36 cellular contexts compared by ENCODE assay signal in genomic region chr15:88264622-88265021, GRCh38. TPM values are rescaled to one million over a fixed set of nuclear protein-coding genes. Genes with fewer than 3 reads are reported as not detected.
"Had no signal": no experiment of that assay in that cellular context is flagged by ENCODE, and none has a peak within 500 bp of the region (broad histone marks: within the 10 kb centered on the region; RNA-seq: fewer than 3 reads in every experiment).

No MANE protein-coding gene starts in this region.

- ATAC-seq: activated CD8-positive, alpha-beta T cell treated with anti-CD3 and anti-CD28 coated beads for 36 hours; activated naive CD8-positive, alpha-beta T cell treated with anti-CD3 and anti-CD28 coated beads, Interleukin-2, amount 50 U/mL, for 24 hours; activated T-cell treated with anti-CD3 and anti-CD28 coated beads, Interleukin-2, amount 50 U/mL, for 4 hours had no signal

- H3K27ac Mint-ChIP-seq: activated B cell treated with CpG ODN at 0.5 μM for 24 hours; activated CD4-positive, alpha-beta memory T cell treated with anti-CD3 and anti-CD28 coated beads for 36 hours; activated CD4-positive, alpha-beta T cell treated with anti-CD3 and anti-CD28 coated beads, Interleukin-2, amount 10 ng/mL, durations not matched to agents 24 days and 14 days; activated CD8-positive, alpha-beta T cell treated with anti-CD3 and anti-CD28 coated beads for 36 hours; activated naive CD4-positive, alpha-beta T cell treated with anti-CD3 and anti-CD28 coated beads, Interleukin-2, amount 10 ng/mL, durations not matched to agents 7 days and 5 days; activated naive CD4-positive, alpha-beta T cell treated with anti-CD3 and anti-CD28 coated beads, Interleukin-2, amount 50 U/mL, for 24 hours; activated naive CD8-positive, alpha-beta T cell; activated naive CD8-positive, alpha-beta T cell treated with anti-CD3 and anti-CD28 coated beads, Interleukin-2, amount 10 ng/mL, durations not matched to agents 7 days and 5 days; activated naive CD8-positive, alpha-beta T cell treated with anti-CD3 and anti-CD28 coated beads, Interleukin-2, amount 50 U/mL, for 24 hours; activated T-helper 2 cell treated with anti-CD3 and anti-CD28 coated beads, Interferon-gamma antibody, Interleukin-2, Interleukin-4, amounts not matched to agents 10 μg/mL and 5 μg/mL and 100 μg/mL, durations not matched to agents 14 hours and 24 hours and 36 hours; T-helper 1 cell treated with Interleukin-12 subunit alpha and Interleukin-12 subunit beta and Interleukin-4 antibody, amounts not matched to agents 30 μg/mL and 1 μg/mL, for 36 hours; T-helper 2 cell treated with Interferon-gamma antibody and Interleukin-4, amounts not matched to agents 5 μg/mL and 100 μg/mL, for 36 hours had no signal

- H3K36me3 ChIP-seq: ascending aorta, cardiac muscle cell had no signal

- H3K36me3 Mint-ChIP-seq: activated CD4-positive, alpha-beta memory T cell treated with anti-CD3 and anti-CD28 coated beads for 36 hours; activated naive CD4-positive, alpha-beta T cell treated with anti-CD3 and anti-CD28 coated beads, Interleukin-2, amount 10 ng/mL, durations not matched to agents 7 days and 5 days; activated naive CD4-positive, alpha-beta T cell treated with anti-CD3 and anti-CD28 coated beads, Interleukin-2, amount 50 U/mL, for 24 hours; activated naive CD8-positive, alpha-beta T cell; activated naive CD8-positive, alpha-beta T cell treated with anti-CD3 and anti-CD28 coated beads, Interleukin-2, amount 10 ng/mL, durations not matched to agents 7 days and 5 days; brain had no signal

- DNase-seq: activated B cell treated with CpG ODN at 0.5 μM for 24 hours; activated CD4-positive, alpha-beta memory T cell treated with anti-CD3 and anti-CD28 coated beads for 36 hours; activated CD4-positive, alpha-beta T cell treated with anti-CD3 and anti-CD28 coated beads for 4 hours; activated CD4-positive, alpha-beta T cell treated with anti-CD3 and anti-CD28 coated beads, Interleukin-2, amount 10 ng/mL, durations not matched to agents 24 days and 14 days; activated CD4-positive, alpha-beta T cell treated with anti-CD3 and anti-CD28 coated beads, Interleukin-2, amount 50 U/mL, for 1 hour; activated CD4-positive, alpha-beta T cell treated with anti-CD3 and anti-CD28 coated beads, Interleukin-2, amount 50 U/mL, for 4 hours; activated CD4-positive, CD25-positive, alpha-beta regulatory T cell treated with anti-CD3 and anti-CD28 coated beads, Interleukin-2, amount 50 U/mL, for 72 hours; activated CD8-positive, alpha-beta memory T cell treated with anti-CD3 and anti-CD28 coated beads, Interleukin-2, amount 50 U/mL, for 4 hours; activated CD8-positive, alpha-beta T cell treated with anti-CD3 and anti-CD28 coated beads for 36 hours; activated effector memory CD4-positive, alpha-beta T cell treated with Interleukin-2 at 50 U/mL for 16 hours; activated gamma-delta T cell; activated naive CD4-positive, alpha-beta T cell treated with anti-CD3 and anti-CD28 coated beads, Interleukin-2, amount 10 ng/mL, durations not matched to agents 7 days and 5 days; activated naive CD4-positive, alpha-beta T cell treated with Interleukin-2 at 50 U/mL for 16 hours; activated naive CD8-positive, alpha-beta T cell treated with anti-CD3 and anti-CD28 coated beads, Interleukin-2, amount 10 ng/mL, durations not matched to agents 7 days and 5 days; activated naive CD8-positive, alpha-beta T cell treated with anti-CD3 and anti-CD28 coated beads, Interleukin-2, amount 50 U/mL, for 24 hours; activated T-cell treated with anti-CD3 and anti-CD28 coated beads for 4 hours; activated T-cell treated with anti-CD3 and anti-CD28 coated beads, Interleukin-2, amount 50 U/mL, for 1 hour; activated T-cell treated with anti-CD3 and anti-CD28 coated beads, Interleukin-2, amount 50 U/mL, for 4 hours; amygdala; cerebellar nuclear complex; T-helper 1 cell; T-helper 2 cell; T-helper 9 cell had no signal

- H3K4me3 Mint-ChIP-seq: activated B cell treated with CpG ODN at 0.5 μM for 24 hours; activated CD4-positive, alpha-beta memory T cell treated with anti-CD3 and anti-CD28 coated beads for 36 hours; activated CD4-positive, alpha-beta T cell treated with anti-CD3 and anti-CD28 coated beads, Interleukin-2, amount 10 ng/mL, durations not matched to agents 24 days and 14 days; activated CD8-positive, alpha-beta T cell treated with anti-CD3 and anti-CD28 coated beads for 36 hours; activated naive CD4-positive, alpha-beta T cell treated with anti-CD3 and anti-CD28 coated beads, Interleukin-2, amount 10 ng/mL, durations not matched to agents 7 days and 5 days; activated naive CD4-positive, alpha-beta T cell treated with anti-CD3 and anti-CD28 coated beads, Interleukin-2, amount 50 U/mL, for 24 hours; activated naive CD8-positive, alpha-beta T cell; activated naive CD8-positive, alpha-beta T cell treated with anti-CD3 and anti-CD28 coated beads, Interleukin-2, amount 10 ng/mL, durations not matched to agents 7 days and 5 days; activated naive CD8-positive, alpha-beta T cell treated with anti-CD3 and anti-CD28 coated beads, Interleukin-2, amount 50 U/mL, for 24 hours; activated T-cell treated with anti-CD3 and anti-CD28 coated beads, Interleukin-2, amount 50 U/mL, for 4 hours; brain; central memory CD8-positive, alpha-beta T cell; T-helper 1 cell treated with Interleukin-12 subunit alpha and Interleukin-12 subunit beta and Interleukin-4 antibody, amounts not matched to agents 30 μg/mL and 1 μg/mL, for 36 hours; T-helper 2 cell treated with Interferon-gamma antibody and Interleukin-4, amounts not matched to agents 5 μg/mL and 100 μg/mL, for 36 hours had no signal

- H3K4me1 Mint-ChIP-seq: activated B cell treated with CpG ODN at 0.5 μM for 24 hours; activated CD4-positive, alpha-beta T cell treated with anti-CD3 and anti-CD28 coated beads, Interleukin-2, amount 10 ng/mL, durations not matched to agents 24 days and 14 days; activated naive CD4-positive, alpha-beta T cell treated with anti-CD3 and anti-CD28 coated beads, Interleukin-2, amount 10 ng/mL, durations not matched to agents 7 days and 5 days; activated naive CD4-positive, alpha-beta T cell treated with anti-CD3 and anti-CD28 coated beads, Interleukin-2, amount 50 U/mL, for 24 hours; activated naive CD8-positive, alpha-beta T cell treated with anti-CD3 and anti-CD28 coated beads, Interleukin-2, amount 10 ng/mL, durations not matched to agents 7 days and 5 days; activated naive CD8-positive, alpha-beta T cell treated with anti-CD3 and anti-CD28 coated beads, Interleukin-2, amount 50 U/mL, for 24 hours; brain; central memory CD8-positive, alpha-beta T cell had no signal

- H3K27ac ChIP-seq: ascending aorta, cardiac muscle cell, VCaP had no signal

- H3K4me3 ChIP-seq: ascending aorta, cardiac muscle cell had no signal

- H3K9me3 ChIP-seq: ascending aorta had no signal

- H3K9me3 Mint-ChIP-seq: activated B cell treated with CpG ODN at 0.5 μM for 24 hours; activated CD4-positive, alpha-beta memory T cell treated with anti-CD3 and anti-CD28 coated beads for 36 hours; activated CD4-positive, alpha-beta T cell treated with anti-CD3 and anti-CD28 coated beads, Interleukin-2, amount 10 ng/mL, durations not matched to agents 24 days and 14 days; activated CD8-positive, alpha-beta T cell treated with anti-CD3 and anti-CD28 coated beads for 36 hours; activated naive CD4-positive, alpha-beta T cell treated with anti-CD3 and anti-CD28 coated beads, Interleukin-2, amount 10 ng/mL, durations not matched to agents 7 days and 5 days; activated naive CD4-positive, alpha-beta T cell treated with anti-CD3 and anti-CD28 coated beads, Interleukin-2, amount 50 U/mL, for 24 hours; activated naive CD8-positive, alpha-beta T cell treated with anti-CD3 and anti-CD28 coated beads, Interleukin-2, amount 10 ng/mL, durations not matched to agents 7 days and 5 days; activated naive CD8-positive, alpha-beta T cell treated with anti-CD3 and anti-CD28 coated beads, Interleukin-2, amount 50 U/mL, for 24 hours; activated T-cell treated with anti-CD3 and anti-CD28 coated beads, Interleukin-2, amount 50 U/mL, for 4 hours; activated T-helper 2 cell treated with anti-CD3 and anti-CD28 coated beads, Interferon-gamma antibody, Interleukin-2, Interleukin-4, amounts not matched to agents 10 μg/mL and 5 μg/mL and 100 μg/mL, durations not matched to agents 14 hours and 24 hours and 36 hours; brain; central memory CD8-positive, alpha-beta T cell; T-helper 1 cell treated with Interleukin-12 subunit alpha and Interleukin-12 subunit beta and Interleukin-4 antibody, amounts not matched to agents 30 μg/mL and 1 μg/mL, for 36 hours; T-helper 2 cell treated with Interferon-gamma antibody and Interleukin-4, amounts not matched to agents 5 μg/mL and 100 μg/mL, for 36 hours had no signal

RNA-seq across cellular contexts. Expression of gene NTRK3, which starts 8.1 kb away (rescaled TPM):
- total RNA-seq: activated B cell treated with CpG ODN at 0.5 μM for 24 hours; activated CD8-positive, alpha-beta memory T cell treated with anti-CD3 and anti-CD28 coated beads for 36 hours; activated CD8-positive, alpha-beta T cell treated with anti-CD3 and anti-CD28 coated beads for 36 hours; activated naive CD8-positive, alpha-beta T cell treated with anti-CD3 and anti-CD28 coated beads, Interleukin-2, amount 10 ng/mL, durations not matched to agents 7 days and 5 days; bronchial epithelial cell; chondrocyte had no signal
